12 cellular contexts compared by ENCODE assay signal in genomic region chr6:35214869-35215664, GRCh38. TPM values are rescaled to one million over a fixed set of nuclear protein-coding genes. Genes with fewer than 3 reads are reported as not detected.
DNase-seq lines count a peak whose midpoint lies in the region; ATAC-seq, FAIRE-seq and TF ChIP-seq lines count a peak whose summit lies in the region.
"Had no signal": no experiment of that assay in that cellular context is flagged by ENCODE, and none has a peak within 500 bp of the region (broad histone marks: within the 10 kb centered on the region; RNA-seq: fewer than 3 reads in every experiment).

No MANE protein-coding gene starts in this region.

- H2AFZ ChIP-seq in HepG2 (ENCODE audit: low read length) (no peak overlapping the region), endothelial cell of umbilical vein (ENCODE audit: low read depth, low read length) (no peak overlapping the region)

- no peaks in the 10 kb centered on the region for H4K20me1 ChIP-seq in HepG2 (ENCODE audit: insufficient read depth, low read length)
- H4K20me1 ChIP-seq in endothelial cell of umbilical vein (replicated peaks; ENCODE audit: control insufficient read depth, extremely low read depth, insufficient read depth, low read length): no peaks in the 10 kb centered on the region

- CTCF ChIA-PET in HepG2 (lab: Yijun Ruan, JAX; ENCODE audit: low intra/inter-chr PET ratio, low total read pairs): no interaction called here
- CTCF ChIA-PET in endothelial cell of umbilical vein (lab: Charles Lee): interaction anchor here (2.5 to 4.9 kb wide), 3 partner anchors 10 to 26 kb away, joined by 14 to 32 read pairs (median 27); no protein-coding TSS in a partner anchor
- CTCF ChIA-PET in naive thymus-derived CD4-positive, alpha-beta T cell (lab: Charles Lee): interaction anchor here (0.5 kb wide), 1 partner anchor 89 kb away, joined by 3 read pairs; no protein-coding TSS in a partner anchor

- H3K9me1 ChIP-seq in endothelial cell of umbilical vein (replicated peaks; ENCODE audit: control insufficient read depth, extremely low read depth, insufficient read depth, low read length): no peaks in the 10 kb centered on the region

- H3K4me3 ChIP-seq in HepG2 (replicated peaks in 1 of 3; ENCODE audit: insufficient read depth in 1 of 3, low read depth in 2 of 3, low read length in 3 of 3) (no peak overlapping the region), right lobe of liver (peak overlapping the region in 1 of 3 donors; percentile 41), endothelial cell of umbilical vein (replicated peaks in 1 of 3; ENCODE audit: insufficient read depth in 1 of 3, low read depth in 1 of 3, low read length in 3 of 3) (peak overlapping the region in 1 of 3 experiments; percentile 34)
- no peak overlapping the region for H3K4me3 ChIP-seq in naive thymus-derived CD4-positive, alpha-beta T cell (ENCODE audit: low read length)

- peaks cover 0 to 4% (median 0%) of the 10 kb centered on the region in 5 donors for H3K36me3 Mint-ChIP-seq in naive thymus-derived CD4-positive, alpha-beta T cell
- H3K36me3 Mint-ChIP-seq: activated naive CD8-positive, alpha-beta T cell treated with anti-CD3 and anti-CD28 coated beads, Interleukin-2, amount 10 ng/mL, durations not matched to agents 7 days and 5 days had no signal

- DNase-seq in HepG2 (ENCODE audit: low spot score) (no peak), right lobe of liver (no peak), endothelial cell of umbilical vein (ENCODE audit: low read depth, low spot score) (no peak), NCI-H146 (lab: John Stamatoyannopoulos, UW) (no peak), middle frontal gyrus (ENCODE audit: extremely low spot score, low spot score) (no peak), RKO (ENCODE audit: low spot score) (no peak)
- no peak for DNase-seq in naive thymus-derived CD4-positive, alpha-beta T cell
- no peak for DNase-seq in activated CD4-positive, alpha-beta T cell treated with anti-CD3 and anti-CD28 coated beads, Interleukin-2, amount 50 U/mL, for 48 hours
- DNase-seq: activated CD4-positive, alpha-beta T cell treated with anti-CD3 and anti-CD28 coated beads for 1 hour had no signal

- TF ChIP-seq CTCF in HepG2 (CRISPR knock-in tag; IDR thresholded peaks at IDR 0.05) (no peak), right lobe of liver (IDR thresholded peaks at IDR 0.05) (no peak), endothelial cell of umbilical vein (IDR thresholded peaks at IDR 0.05; ENCODE audit: extremely low read depth in 1 of 2, insufficient read depth in 1 of 2, low read depth in 1 of 2, low read length in 2 of 2) (no peak)

- H3K9ac ChIP-seq in HepG2 (ENCODE audit: insufficient read depth, low read depth, low read length) (no peak overlapping the region), endothelial cell of umbilical vein (replicated peaks; ENCODE audit: extremely low read depth, insufficient read depth, low read length) (no peak overlapping the region)

- no peak overlapping the region for H3K27ac Mint-ChIP-seq in naive thymus-derived CD4-positive, alpha-beta T cell
- H3K27ac Mint-ChIP-seq: activated naive CD8-positive, alpha-beta T cell treated with anti-CD3 and anti-CD28 coated beads, Interleukin-2, amount 10 ng/mL, durations not matched to agents 7 days and 5 days had no signal

- H3K4me1 ChIP-seq in HepG2 (ENCODE audit: insufficient read depth, low read length) (0 out of 2 replicates have a peak, but pooled peaks cover 13% of the 10 kb centered on the region), right lobe of liver (peaks cover 0 to 13% (median 0%) of the 10 kb centered on the region in 4 donors), endothelial cell of umbilical vein (ENCODE audit: control insufficient read depth, extremely low read depth, insufficient read depth, low read length) (peaks cover 5% of the 10 kb centered on the region)
- no peaks in the 10 kb centered on the region for H3K4me1 ChIP-seq in naive thymus-derived CD4-positive, alpha-beta T cell (ENCODE audit: control insufficient read depth in 2 of 2, insufficient read depth in 2 of 2, low read length in 2 of 2)

- BruUV-seq in HepG2 (replicated peaks; lab: Mats Ljungman, UMichigan) (no TSS peak), endothelial cell of umbilical vein (replicated peaks; lab: Mats Ljungman, UMichigan) (no TSS peak)

- H3K79me2 ChIP-seq in HepG2 (ENCODE audit: insufficient read depth, low read length): no peaks in the 10 kb centered on the region
- H3K79me2 ChIP-seq in endothelial cell of umbilical vein (ENCODE audit: control insufficient read depth, insufficient read depth, low read length): no peaks in the 10 kb centered on the region

- no peak for TF ChIP-seq RAD21 in HepG2 (CRISPR knock-in tag; IDR thresholded peaks at IDR 0.05)

- ATAC-seq in HepG2: no peak
- no peak for ATAC-seq in right lobe of liver
- ATAC-seq in naive thymus-derived CD4-positive, alpha-beta T cell: no peak

- POLR2A ChIA-PET in HepG2 (lab: Yijun Ruan, JAX) (no interaction called here), endothelial cell of umbilical vein (lab: Charles Lee) (no interaction called here)
- POLR2A ChIA-PET in naive thymus-derived CD4-positive, alpha-beta T cell (lab: Charles Lee): no interaction called here

- no peak overlapping the region for H3K27ac ChIP-seq in HepG2 (ENCODE audit: extremely low read length, insufficient read depth, low read length)
- no peak overlapping the region for H3K27ac ChIP-seq in right lobe of liver
- H3K27ac ChIP-seq in endothelial cell of umbilical vein (ENCODE audit: insufficient read depth, low read depth, low read length): no peak overlapping the region
- H3K27ac ChIP-seq in naive thymus-derived CD4-positive, alpha-beta T cell (ENCODE audit: low read depth, low read length): no peak overlapping the region
- H3K27ac ChIP-seq: C4-2B had no signal

- no peak overlapping the region for H3K4me2 ChIP-seq in HepG2 (ENCODE audit: low read depth, low read length)
- H3K4me2 ChIP-seq in endothelial cell of umbilical vein (ENCODE audit: insufficient read depth, low read length): peak overlapping the region; percentile 82

- H3K4me1 Mint-ChIP-seq in naive thymus-derived CD4-positive, alpha-beta T cell: peaks cover 6 to 10% (median 7%) of the 10 kb centered on the region in 7 donors

- intact Hi-C loops in HepG2 (cut with micrococcal nuclease; ENCODE audit: unreplicated experiment) (no loop called here), right lobe of liver (cut with DNase I) (no loop called here), endothelial cell of umbilical vein (cut with micrococcal nuclease) (loop anchor here (5.0 kb wide), 1 partner anchor 42 kb away; the partner anchor contains the start of gene ZNF76)
- intact Hi-C loops in naive thymus-derived CD4-positive, alpha-beta T cell (cut with micrococcal nuclease): no loop called here

- no peaks in the 10 kb centered on the region for H3K9me3 Mint-ChIP-seq in naive thymus-derived CD4-positive, alpha-beta T cell
- H3K9me3 Mint-ChIP-seq: activated naive CD8-positive, alpha-beta T cell treated with anti-CD3 and anti-CD28 coated beads, Interleukin-2, amount 10 ng/mL, durations not matched to agents 7 days and 5 days had no signal

- dilution Hi-C loops in endothelial cell of umbilical vein (cut with MboI; ENCODE audit: extremely low pct_ligation_motif_present, low sequenced_read_pairs): no loop called here

- FAIRE-seq in HepG2 (lab: Jason Lieb, UNC): peak; percentile 12
- no peak for FAIRE-seq in endothelial cell of umbilical vein (lab: Jason Lieb, UNC)

- no peak for TF ChIP-seq POLR2A in HepG2 (IDR thresholded peaks at IDR 0.05; ENCODE audit: insufficient read depth in 1 of 2, low read depth in 2 of 2, low read length in 2 of 2)
- no peak for TF ChIP-seq POLR2A in right lobe of liver (IDR thresholded peaks at IDR 0.05)
- no peak for TF ChIP-seq POLR2A in endothelial cell of umbilical vein (IDR thresholded peaks at IDR 0.05; ENCODE audit: low read depth, low read length)

- peak overlapping the region in 7 of 10 donors; percentile 25 to 75 (median 45) for H3K4me3 Mint-ChIP-seq in naive thymus-derived CD4-positive, alpha-beta T cell

- in situ Hi-C loops in HepG2 (cut with HindIII; ENCODE audit: extremely low pct_ligation_motif_present, low pct_unique_long_range_greater_than_20kb): no loop called here

- 45% methylated on average over 18 of the region's 18 CpGs for WGBS in HepG2 (ENCODE audit: low lambda C conversion rate)
- 45% methylated on average over 16 of the region's 18 CpGs for WGBS in right lobe of liver (ENCODE audit: insufficient coverage, low coverage, low lambda C conversion rate, missing lambda C conversion rate)

- H3K9me3 ChIP-seq in HepG2 (ENCODE audit: low read length) (no peaks in the 10 kb centered on the region), right lobe of liver (no peaks in the 10 kb centered on the region), endothelial cell of umbilical vein (replicated peaks; ENCODE audit: control insufficient read depth, insufficient read depth, low read length) (no peaks in the 10 kb centered on the region)
- no peaks in the 10 kb centered on the region for H3K9me3 ChIP-seq in naive thymus-derived CD4-positive, alpha-beta T cell (ENCODE audit: control insufficient read depth in 2 of 3, low read length in 3 of 3)

- H3K27me3 Mint-ChIP-seq in naive thymus-derived CD4-positive, alpha-beta T cell: peaks cover 65 to 85% (median 72%) of the 10 kb centered on the region in 5 donors

- TF ChIP-seq EP300 in HepG2 (IDR thresholded peaks at IDR 0.05; ENCODE audit: low read depth in 2 of 2, low read length in 2 of 2) (no peak), HepG2 (CRISPR knock-in tag; IDR thresholded peaks at IDR 0.05; ENCODE audit: borderline replicate concordance) (no peak)

- H3K36me3 ChIP-seq in HepG2 (replicated peaks in 1 of 2; ENCODE audit: control insufficient read depth in 1 of 2, insufficient read depth in 2 of 2, low read length in 2 of 2): no peaks in the 10 kb centered on the region
- H3K36me3 ChIP-seq in right lobe of liver: no peaks in the 10 kb centered on the region
- no peaks in the 10 kb centered on the region for H3K36me3 ChIP-seq in endothelial cell of umbilical vein (ENCODE audit: control insufficient read depth in 2 of 2, extremely low read depth in 1 of 2, insufficient read depth in 2 of 2, low read length in 2 of 2)
- H3K36me3 ChIP-seq in naive thymus-derived CD4-positive, alpha-beta T cell (ENCODE audit: control insufficient read depth in 2 of 3, insufficient read depth in 3 of 3, low read length in 3 of 3): no peaks in the 10 kb centered on the region

- peaks cover 17 to 72% of the 10 kb centered on the region in 2 experiments; a peak in 4 of 5 replicates for H3K27me3 ChIP-seq in HepG2 (ENCODE audit: control insufficient read depth in 1 of 2, insufficient read depth in 2 of 2, low read length in 2 of 2)
- peaks cover 0 to 4% of the 10 kb centered on the region in 2 donors for H3K27me3 ChIP-seq in right lobe of liver
- peaks cover 34 to 39% of the 10 kb centered on the region in 2 experiments for H3K27me3 ChIP-seq in endothelial cell of umbilical vein (ENCODE audit: control insufficient read depth in 2 of 2, insufficient read depth in 2 of 2, low read length in 2 of 2)
- peaks cover 4 to 17% of the 10 kb centered on the region in 2 donors for H3K27me3 ChIP-seq in naive thymus-derived CD4-positive, alpha-beta T cell (ENCODE audit: control insufficient read depth in 2 of 2, insufficient read depth in 2 of 2, low read length in 2 of 2)

RNA-seq across cellular contexts. Expression of gene SCUBE3, which starts 1.3 kb away (rescaled TPM):
- total RNA-seq in HepG2 (2016; rRNA removed; fragmentation: Illumina TruSeq; extraction: Trizol) (not detected in 2 replicates), right lobe of liver (under 1 TPM in 4 of 6 experiments, not detected in 2; 0.05 to 0.11 (median 0.07) TPM), endothelial cell of umbilical vein (0.62 and 1.5 TPM in 2 replicates)
- total RNA-seq in HepG2 (2016; cell fraction: cytosol; rRNA removed; fragmentation: Illumina TruSeq; extraction: Trizol; ENCODE audit: low read depth): not detected in 2 replicates
- not detected in 2 replicates for total RNA-seq in HepG2 (2016; cell fraction: insoluble cytoplasmic fraction; rRNA removed; fragmentation: Illumina TruSeq; extraction: Trizol)
- not detected in 2 replicates for total RNA-seq in HepG2 (2016; cell fraction: membrane; rRNA removed; fragmentation: Illumina TruSeq; extraction: Trizol)
- total RNA-seq in HepG2 (2016; cell fraction: nucleus; rRNA removed; fragmentation: Illumina TruSeq; extraction: Trizol): not detected in 2 replicates
- polyA plus RNA-seq in HepG2 (2011; rRNA removed) (not detected in 2 replicates), endothelial cell of umbilical vein (1.0 and 1.1 TPM in 2 replicates)
- polyA plus RNA-seq in HepG2 (2011; cell fraction: cytosol; rRNA removed): not detected in 2 replicates
- polyA plus RNA-seq in HepG2 (2011; cell fraction: nucleus; rRNA removed): not detected in 2 replicates
- polyA plus RNA-seq in HepG2 (2012): 0.05 and 0.09 TPM in 2 replicates
- not detected in 2 replicates for polyA plus RNA-seq in HepG2 (2016; cell fraction: cytosol; fragmentation: Illumina TruSeq; extraction: Trizol; ENCODE audit: low read depth)
- polyA plus RNA-seq in HepG2 (2016; cell fraction: insoluble cytoplasmic fraction; fragmentation: Illumina TruSeq; extraction: Trizol; ENCODE audit: low read depth): not detected in 2 replicates
- polyA plus RNA-seq in HepG2 (2016; cell fraction: membrane; fragmentation: Illumina TruSeq; extraction: Trizol; ENCODE audit: low read depth): not detected in 2 replicates
- not detected in 2 replicates for polyA plus RNA-seq in HepG2 (2016; cell fraction: nucleus; fragmentation: Illumina TruSeq; extraction: Trizol; ENCODE audit: insufficient read depth, low read depth)
- polyA minus RNA-seq in HepG2 (2011; rRNA and poly(A)+ RNA removed; ENCODE audit: low replicate concordance): not detected in 2 replicates
- not detected in 2 replicates for polyA minus RNA-seq in HepG2 (2011; cell fraction: cytosol; rRNA and poly(A)+ RNA removed)
- polyA minus RNA-seq in HepG2 (2011; cell fraction: nucleus; rRNA and poly(A)+ RNA removed): not detected in 2 replicates
- polyA plus RNA-seq in endothelial cell of umbilical vein (2011; cell fraction: cytosol; rRNA removed): 0.74 and 1.0 TPM in 2 replicates
- polyA plus RNA-seq in endothelial cell of umbilical vein (2011; cell fraction: nucleus; rRNA removed): 1.8 and 2.1 TPM in 2 replicates
- 1.4 and 2.2 TPM in 2 replicates for polyA plus RNA-seq in endothelial cell of umbilical vein (2012)
- 2.2 and 3.0 TPM in 2 replicates for polyA minus RNA-seq in endothelial cell of umbilical vein
- not detected for polyA minus RNA-seq in endothelial cell of umbilical vein (2011; cell fraction: cytosol; rRNA and poly(A)+ RNA removed)
- polyA minus RNA-seq in endothelial cell of umbilical vein (2011; cell fraction: nucleus; rRNA and poly(A)+ RNA removed): 0.87 and 1.1 TPM in 2 replicates
- total RNA-seq in naive thymus-derived CD4-positive, alpha-beta T cell: not detected
- polyA plus RNA-seq in naive thymus-derived CD4-positive, alpha-beta T cell: under 1 TPM; 0.05 to 0.12 TPM
- total RNA-seq: OCI-LY7 had no signal

RNA-seq across cellular contexts. Expression of gene ZNF76, which starts 44.5 kb away (rescaled TPM):
- total RNA-seq in HepG2 (2016; rRNA removed; fragmentation: Illumina TruSeq; extraction: Trizol) (11.8 and 13.2 TPM in 2 replicates), right lobe of liver (10 to 100 TPM; 14.4 to 19.8 (median 17.6) TPM), endothelial cell of umbilical vein (26.7 and 34.6 TPM in 2 replicates)
- 11.7 and 12.1 TPM in 2 replicates for total RNA-seq in HepG2 (2016; cell fraction: cytosol; rRNA removed; fragmentation: Illumina TruSeq; extraction: Trizol; ENCODE audit: low read depth)
- 9.9 and 12.7 TPM in 2 replicates for total RNA-seq in HepG2 (2016; cell fraction: insoluble cytoplasmic fraction; rRNA removed; fragmentation: Illumina TruSeq; extraction: Trizol)
- total RNA-seq in HepG2 (2016; cell fraction: membrane; rRNA removed; fragmentation: Illumina TruSeq; extraction: Trizol): 21.8 and 26.0 TPM in 2 replicates
- 9.5 and 10.9 TPM in 2 replicates for total RNA-seq in HepG2 (2016; cell fraction: nucleus; rRNA removed; fragmentation: Illumina TruSeq; extraction: Trizol)
- polyA plus RNA-seq in HepG2 (2011; rRNA removed) (26.4 and 28.2 TPM in 2 replicates), endothelial cell of umbilical vein (27.9 and 33.3 TPM in 2 replicates)
- 9.0 and 14.0 TPM in 2 replicates for polyA plus RNA-seq in HepG2 (2011; cell fraction: cytosol; rRNA removed)
- 128 and 139 TPM in 2 replicates for polyA plus RNA-seq in HepG2 (2011; cell fraction: nucleus; rRNA removed)
- 15.4 and 17.3 TPM in 2 replicates for polyA plus RNA-seq in HepG2 (2012)
- polyA plus RNA-seq in HepG2 (2016; cell fraction: cytosol; fragmentation: Illumina TruSeq; extraction: Trizol; ENCODE audit: low read depth): 10.6 and 13.2 TPM in 2 replicates
- 14.5 and 16.3 TPM in 2 replicates for polyA plus RNA-seq in HepG2 (2016; cell fraction: insoluble cytoplasmic fraction; fragmentation: Illumina TruSeq; extraction: Trizol; ENCODE audit: low read depth)
- polyA plus RNA-seq in HepG2 (2016; cell fraction: membrane; fragmentation: Illumina TruSeq; extraction: Trizol; ENCODE audit: low read depth): 22.8 and 27.0 TPM in 2 replicates
- 38.8 and 39.0 TPM in 2 replicates for polyA plus RNA-seq in HepG2 (2016; cell fraction: nucleus; fragmentation: Illumina TruSeq; extraction: Trizol; ENCODE audit: insufficient read depth, low read depth)
- polyA minus RNA-seq in HepG2 (2011; rRNA and poly(A)+ RNA removed; ENCODE audit: low replicate concordance): 25.8 and 37.6 TPM in 2 replicates
- 3.6 and 4.4 TPM in 2 replicates for polyA minus RNA-seq in HepG2 (2011; cell fraction: cytosol; rRNA and poly(A)+ RNA removed)
- polyA minus RNA-seq in HepG2 (2011; cell fraction: nucleus; rRNA and poly(A)+ RNA removed): 17.3 and 24.5 TPM in 2 replicates
- polyA plus RNA-seq in endothelial cell of umbilical vein (2011; cell fraction: cytosol; rRNA removed): 18.4 and 20.7 TPM in 2 replicates
- polyA plus RNA-seq in endothelial cell of umbilical vein (2011; cell fraction: nucleus; rRNA removed): 91.7 and 122 TPM in 2 replicates
- 18.1 and 20.8 TPM in 2 replicates for polyA plus RNA-seq in endothelial cell of umbilical vein (2012)
- 35.4 and 44.9 TPM in 2 replicates for polyA minus RNA-seq in endothelial cell of umbilical vein
- 9.7 TPM for polyA minus RNA-seq in endothelial cell of umbilical vein (2011; cell fraction: cytosol; rRNA and poly(A)+ RNA removed)
- 26.9 and 29.8 TPM in 2 replicates for polyA minus RNA-seq in endothelial cell of umbilical vein (2011; cell fraction: nucleus; rRNA and poly(A)+ RNA removed)
- total RNA-seq in naive thymus-derived CD4-positive, alpha-beta T cell: 100 to 1,000 TPM in 2 of 5 experiments, 10 to 100 TPM in 3; 44.4 to 110 (median 77.2) TPM
- 10 to 100 TPM; 20.6 to 42.0 TPM for polyA plus RNA-seq in naive thymus-derived CD4-positive, alpha-beta T cell
